ENCODE assay signal across 8 cellular contexts in genomic region chr6:35583893-35584688, GRCh38.
A peak's percentile ranks its signal among the peaks of the same experiment; 100 is the strongest.
DNase-seq lines count a peak whose midpoint lies in the region; ATAC-seq and TF ChIP-seq lines count a peak whose summit lies in the region.

No MANE protein-coding gene starts in this region.

- H3K4me3 Mint-ChIP-seq in GM23338, result no peak overlapping the region

- no peaks in the 10 kb centered on the region; the same call in 1 of the 2 replicates for H4K20me1 ChIP-seq in GM23338 (replicated peaks; ENCODE audit: insufficient read depth)

- H3K27ac Mint-ChIP-seq in GM23338, result no peak overlapping the region

- no peak overlapping the region for H3K4me2 ChIP-seq in GM23338

- H3K4me1 Mint-ChIP-seq in GM23338, result peaks cover 4% of the 10 kb centered on the region; the same call in 1 of the 3 replicates

- H2AFZ ChIP-seq in GM23338, result no peak overlapping the region

- H3K79me2 ChIP-seq in GM23338 (replicated peaks; ENCODE audit: insufficient read depth), result no peaks in the 10 kb centered on the region

- H3K9me3 Mint-ChIP-seq in GM23338, result no peaks in the 10 kb centered on the region

- H3K9me2 ChIP-seq in GM23338 (ENCODE audit: insufficient read depth), result no peaks in the 10 kb centered on the region

- DNase-seq in AG08395 (ENCODE audit: low spot score) (peak; percentile 55), GM23338 (ENCODE audit: low spot score) (peak; percentile 91), NCI-H526 treated with DMSO at 0.1 percent for 48 hours (lab: John Stamatoyannopoulos, UW) (peak; percentile 59), ecto neural progenitor cell (ENCODE audit: low spot score) (peak; percentile 65), lung (ENCODE audit: low spot score) (peak; percentile 67)
- DNase-seq in activated CD4-positive, alpha-beta T cell treated with anti-CD3 and anti-CD28 coated beads, Interleukin-2, amount 50 U/mL, for 4 hours, result peak; percentile 67 to 69
- DNase-seq in stimulated activated CD8-positive, alpha-beta memory T cell treated with anti-CD3 and anti-CD28 coated beads, Interleukin-2, amount 100 ng/mL, for 1 hour (ENCODE audit: low read depth in 2 of 2), result peak; percentile 52 to 60

- H3F3A ChIP-seq in GM23338 (replicated peaks; ENCODE audit: low read depth), result no peaks in the 10 kb centered on the region

- H3K27me3 ChIP-seq in GM23338 (ENCODE audit: insufficient read depth) (no peaks in the 10 kb centered on the region), lung (ENCODE audit: control insufficient read depth, insufficient read depth) (no peaks in the 10 kb centered on the region)

- ATAC-seq in GM23338, result peak; percentile 95
- peak; percentile 52 for ATAC-seq in lung (ENCODE audit: insufficient read depth, low FRiP score)
- no peak for ATAC-seq in GM18868 (IDR thresholded peaks at IDR 0.05; ENCODE audit: unreplicated experiment)

- H3K9me3 ChIP-seq in lung (ENCODE audit: control insufficient read depth in 2 of 2, insufficient read depth in 1 of 2, low read length in 1 of 2), result no peaks in the 10 kb centered on the region

- H3K4me3 ChIP-seq in GM23338 (no peak overlapping the region), lung (no peak overlapping the region)

- WGBS in lung, 2 donors, result 31 to 34% methylated on average over 6 of the region's 6 CpGs

- H3K36me3 ChIP-seq in GM23338 (ENCODE audit: insufficient read depth) (no peaks in the 10 kb centered on the region; the same call in 1 of the 2 replicates), lung (ENCODE audit: control insufficient read depth in 2 of 2, insufficient read depth in 2 of 2, low read length in 2 of 2) (peaks cover 26 to 29% of the 10 kb centered on the region in 2 donors)

- H3K27ac ChIP-seq in GM23338 (ENCODE audit: low read depth), result no peak overlapping the region
- H3K27ac ChIP-seq in lung (ENCODE audit: low read depth in 1 of 2, low read length in 1 of 2), result peak overlapping the region in 1 of 2 donors; percentile 55

- peak; percentile 90 to 92 for TF ChIP-seq CTCF in GM23338 (conservative IDR thresholded peaks at IDR 0.05; ENCODE audit: low read depth in 2 of 2)
- TF ChIP-seq CTCF in lung (IDR thresholded peaks at IDR 0.05; ENCODE audit: control extremely low read depth, extremely low read depth), result peak; percentile 87

- H3K27me3 Mint-ChIP-seq in GM23338 (ENCODE audit: insufficient read depth, low read depth, poor library complexity), result peaks cover 3% of the 10 kb centered on the region

- H3K36me3 Mint-ChIP-seq in GM23338 (ENCODE audit: low read depth), result peaks cover 6% of the 10 kb centered on the region; the same call in 1 of the 3 replicates

- H3K4me1 ChIP-seq in GM23338 (ENCODE audit: insufficient read depth), result no peaks in the 10 kb centered on the region
- H3K4me1 ChIP-seq in lung (ENCODE audit: control insufficient read depth in 2 of 2, insufficient read depth in 2 of 2, low read length in 2 of 2), result peaks cover 0 to 12% of the 10 kb centered on the region in 2 donors

TF ChIP-seq in GM23338, 12 proteins besides CTCF, POLR2A, EP300 and RAD21 (continues in another document):
- TF ChIP-seq NANOG (IDR thresholded peaks at IDR 0.05; ENCODE audit: borderline replicate concordance) (no peak), EZH2phosphoT487 (IDR thresholded peaks at IDR 0.05; ENCODE audit: unreplicated experiment) (no peak), REST (IDR thresholded peaks at IDR 0.05; ENCODE audit: unreplicated experiment) (no peak), JUNB (IDR thresholded peaks at IDR 0.05; ENCODE audit: unreplicated experiment) (no peak), ZNF331 (CRISPR knock-in tag; IDR thresholded peaks at IDR 0.05; ENCODE audit: low read depth) (no peak), CREB1 (CRISPR knock-in tag; IDR thresholded peaks at IDR 0.05; ENCODE audit: low read depth) (no peak), ZNF462 (CRISPR knock-in tag; IDR thresholded peaks at IDR 0.05) (no peak), ETS1 (IDR thresholded peaks at IDR 0.05) (no peak)
